ENCODE assay signal across 10 cellular contexts in genomic region chr10:78960316-78960800, GRCh38.
DNase-seq lines count a peak whose midpoint lies in the region; ATAC-seq lines count a peak whose summit lies in the region.
"Had no signal": no experiment of that assay in that cellular context is flagged by ENCODE, and none has a peak within 500 bp of the region (broad histone marks: within the 10 kb centered on the region; RNA-seq: fewer than 3 reads in every experiment).

No MANE protein-coding gene starts in this region.

- peak; percentile 86 for DNase-seq in AG08396 (ENCODE audit: low spot score)
- peak; percentile 24 for DNase-seq in NCI-H226
- peak; percentile 83 for DNase-seq in myocyte (ENCODE audit: low read depth)
- no peak for DNase-seq in DMS114 treated with DMSO at 0.1 percent for 48 hours (lab: John Stamatoyannopoulos, UW; ENCODE audit: unreplicated experiment)
- DNase-seq: activated B cell treated with CpG ODN at 0.5 μM for 24 hours, DND-41 had no signal

- ATAC-seq in esophagus mucosa (peak; percentile 66), HG03196 (IDR thresholded peaks at IDR 0.05; ENCODE audit: unreplicated experiment) (no peak), GM18858 (IDR thresholded peaks at IDR 0.05; ENCODE audit: unreplicated experiment) (no peak), GM21529 (IDR thresholded peaks at IDR 0.05; ENCODE audit: unreplicated experiment) (no peak)
